1 cellular context compared by ENCODE assay signal in genomic region chr12:1928439-1929121, GRCh38.
TF ChIP-seq lines count a peak whose summit lies in the region.

No MANE protein-coding gene starts in this region.

TF ChIP-seq in H1, 55 proteins besides CTCF, POLR2A, EP300 and RAD21:
- TF ChIP-seq TAF1 (IDR thresholded peaks at IDR 0.05; ENCODE audit: low read depth, low read length): no peak
- TF ChIP-seq TAF7 (optimal IDR thresholded peaks at IDR 0.05; ENCODE audit: borderline replicate concordance, low read depth, low read length): no peak
- TF ChIP-seq CEBPB (IDR thresholded peaks at IDR 0.05; ENCODE audit: low read depth, low read length): no peak
- no peak for TF ChIP-seq KDM4A (IDR thresholded peaks at IDR 0.05; ENCODE audit: low read depth, low read length, severe bottlenecking)
- no peak for TF ChIP-seq HDAC2 (IDR thresholded peaks at IDR 0.05; ENCODE audit: borderline replicate concordance in 1 of 2, low read depth in 2 of 2, low read length in 2 of 2)
- TF ChIP-seq, protein P1, sequence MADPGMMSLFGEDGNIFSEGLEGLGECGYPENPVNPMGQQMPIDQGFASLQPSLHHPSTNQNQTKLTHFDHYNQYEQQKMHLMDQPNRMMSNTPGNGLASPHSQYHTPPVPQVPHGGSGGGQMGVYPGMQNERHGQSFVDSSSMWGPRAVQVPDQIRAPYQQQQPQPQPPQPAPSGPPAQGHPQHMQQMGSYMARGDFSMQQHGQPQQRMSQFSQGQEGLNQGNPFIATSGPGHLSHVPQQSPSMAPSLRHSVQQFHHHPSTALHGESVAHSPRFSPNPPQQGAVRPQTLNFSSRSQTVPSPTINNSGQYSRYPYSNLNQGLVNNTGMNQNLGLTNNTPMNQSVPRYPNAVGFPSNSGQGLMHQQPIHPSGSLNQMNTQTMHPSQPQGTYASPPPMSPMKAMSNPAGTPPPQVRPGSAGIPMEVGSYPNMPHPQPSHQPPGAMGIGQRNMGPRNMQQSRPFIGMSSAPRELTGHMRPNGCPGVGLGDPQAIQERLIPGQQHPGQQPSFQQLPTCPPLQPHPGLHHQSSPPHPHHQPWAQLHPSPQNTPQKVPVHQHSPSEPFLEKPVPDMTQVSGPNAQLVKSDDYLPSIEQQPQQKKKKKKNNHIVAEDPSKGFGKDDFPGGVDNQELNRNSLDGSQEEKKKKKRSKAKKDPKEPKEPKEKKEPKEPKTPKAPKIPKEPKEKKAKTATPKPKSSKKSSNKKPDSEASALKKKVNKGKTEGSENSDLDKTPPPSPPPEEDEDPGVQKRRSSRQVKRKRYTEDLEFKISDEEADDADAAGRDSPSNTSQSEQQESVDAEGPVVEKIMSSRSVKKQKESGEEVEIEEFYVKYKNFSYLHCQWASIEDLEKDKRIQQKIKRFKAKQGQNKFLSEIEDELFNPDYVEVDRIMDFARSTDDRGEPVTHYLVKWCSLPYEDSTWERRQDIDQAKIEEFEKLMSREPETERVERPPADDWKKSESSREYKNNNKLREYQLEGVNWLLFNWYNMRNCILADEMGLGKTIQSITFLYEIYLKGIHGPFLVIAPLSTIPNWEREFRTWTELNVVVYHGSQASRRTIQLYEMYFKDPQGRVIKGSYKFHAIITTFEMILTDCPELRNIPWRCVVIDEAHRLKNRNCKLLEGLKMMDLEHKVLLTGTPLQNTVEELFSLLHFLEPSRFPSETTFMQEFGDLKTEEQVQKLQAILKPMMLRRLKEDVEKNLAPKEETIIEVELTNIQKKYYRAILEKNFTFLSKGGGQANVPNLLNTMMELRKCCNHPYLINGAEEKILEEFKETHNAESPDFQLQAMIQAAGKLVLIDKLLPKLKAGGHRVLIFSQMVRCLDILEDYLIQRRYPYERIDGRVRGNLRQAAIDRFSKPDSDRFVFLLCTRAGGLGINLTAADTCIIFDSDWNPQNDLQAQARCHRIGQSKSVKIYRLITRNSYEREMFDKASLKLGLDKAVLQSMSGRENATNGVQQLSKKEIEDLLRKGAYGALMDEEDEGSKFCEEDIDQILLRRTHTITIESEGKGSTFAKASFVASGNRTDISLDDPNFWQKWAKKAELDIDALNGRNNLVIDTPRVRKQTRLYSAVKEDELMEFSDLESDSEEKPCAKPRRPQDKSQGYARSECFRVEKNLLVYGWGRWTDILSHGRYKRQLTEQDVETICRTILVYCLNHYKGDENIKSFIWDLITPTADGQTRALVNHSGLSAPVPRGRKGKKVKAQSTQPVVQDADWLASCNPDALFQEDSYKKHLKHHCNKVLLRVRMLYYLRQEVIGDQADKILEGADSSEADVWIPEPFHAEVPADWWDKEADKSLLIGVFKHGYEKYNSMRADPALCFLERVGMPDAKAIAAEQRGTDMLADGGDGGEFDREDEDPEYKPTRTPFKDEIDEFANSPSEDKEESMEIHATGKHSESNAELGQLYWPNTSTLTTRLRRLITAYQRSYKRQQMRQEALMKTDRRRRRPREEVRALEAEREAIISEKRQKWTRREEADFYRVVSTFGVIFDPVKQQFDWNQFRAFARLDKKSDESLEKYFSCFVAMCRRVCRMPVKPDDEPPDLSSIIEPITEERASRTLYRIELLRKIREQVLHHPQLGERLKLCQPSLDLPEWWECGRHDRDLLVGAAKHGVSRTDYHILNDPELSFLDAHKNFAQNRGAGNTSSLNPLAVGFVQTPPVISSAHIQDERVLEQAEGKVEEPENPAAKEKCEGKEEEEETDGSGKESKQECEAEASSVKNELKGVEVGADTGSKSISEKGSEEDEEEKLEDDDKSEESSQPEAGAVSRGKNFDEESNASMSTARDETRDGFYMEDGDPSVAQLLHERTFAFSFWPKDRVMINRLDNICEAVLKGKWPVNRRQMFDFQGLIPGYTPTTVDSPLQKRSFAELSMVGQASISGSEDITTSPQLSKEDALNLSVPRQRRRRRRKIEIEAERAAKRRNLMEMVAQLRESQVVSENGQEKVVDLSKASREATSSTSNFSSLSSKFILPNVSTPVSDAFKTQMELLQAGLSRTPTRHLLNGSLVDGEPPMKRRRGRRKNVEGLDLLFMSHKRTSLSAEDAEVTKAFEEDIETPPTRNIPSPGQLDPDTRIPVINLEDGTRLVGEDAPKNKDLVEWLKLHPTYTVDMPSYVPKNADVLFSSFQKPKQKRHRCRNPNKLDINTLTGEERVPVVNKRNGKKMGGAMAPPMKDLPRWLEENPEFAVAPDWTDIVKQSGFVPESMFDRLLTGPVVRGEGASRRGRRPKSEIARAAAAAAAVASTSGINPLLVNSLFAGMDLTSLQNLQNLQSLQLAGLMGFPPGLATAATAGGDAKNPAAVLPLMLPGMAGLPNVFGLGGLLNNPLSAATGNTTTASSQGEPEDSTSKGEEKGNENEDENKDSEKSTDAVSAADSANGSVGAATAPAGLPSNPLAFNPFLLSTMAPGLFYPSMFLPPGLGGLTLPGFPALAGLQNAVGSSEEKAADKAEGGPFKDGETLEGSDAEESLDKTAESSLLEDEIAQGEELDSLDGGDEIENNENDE (IDR thresholded peaks at IDR 0.05; ENCODE audit: insufficient replicate concordance, low read length): no peak
- TF ChIP-seq MAFK (IDR thresholded peaks at IDR 0.05; ENCODE audit: low read depth, low read length): no peak
- no peak for TF ChIP-seq FOSL1 (IDR thresholded peaks at IDR 0.05; ENCODE audit: insufficient read depth, low read depth, low read length)
- TF ChIP-seq CTBP2 (IDR thresholded peaks at IDR 0.05; ENCODE audit: borderline replicate concordance, insufficient read depth, insufficient read length, low read length): no peak
